In genomic region chr12:27383429-27384260, GRCh38 we compare ENCODE assay signal across 8 cellular contexts. TPM values are rescaled to one million over a fixed set of nuclear protein-coding genes. Genes with fewer than 3 reads are reported as not detected.
A peak's percentile ranks its signal among the peaks of the same experiment; 100 is the strongest.
DNase-seq lines count a peak whose midpoint lies in the region; ATAC-seq and TF ChIP-seq lines count a peak whose summit lies in the region.

No MANE protein-coding gene starts in this region.

- no peak overlapping the region for H3K4me3 Mint-ChIP-seq in WTC11

- no peaks in the 10 kb centered on the region for H3K27me3 Mint-ChIP-seq in WTC11 (ENCODE audit: low read depth)

- H3K27ac Mint-ChIP-seq in WTC11, result no peak overlapping the region

- CTCF ChIA-PET in WTC11 (lab: Charles Lee), result interaction anchor here (1.0 to 1.4 kb wide), 3 partner anchors 8 to 64 kb away, joined by 3 to 6 read pairs (median 3); no protein-coding TSS in a partner anchor

- H3K9me3 Mint-ChIP-seq in WTC11, result no peaks in the 10 kb centered on the region

- POLR2A ChIA-PET in WTC11 (lab: Charles Lee), result no interaction called here

- ATAC-seq in HG02678 (IDR thresholded peaks at IDR 0.05; ENCODE audit: unreplicated experiment) (peak; percentile 59), WTC11 (peak; percentile 94), HG03159 (IDR thresholded peaks at IDR 0.05; ENCODE audit: unreplicated experiment) (no peak)

- no peaks in the 10 kb centered on the region for H3K36me3 Mint-ChIP-seq in WTC11

- no peaks in the 10 kb centered on the region for H3K4me1 Mint-ChIP-seq in WTC11

- DNase-seq in ELR (ENCODE audit: low read depth) (peak; percentile 91), NCI-H2196 treated with DMSO at 0.1 percent for 48 hours (lab: John Stamatoyannopoulos, UW; ENCODE audit: unreplicated experiment) (peak; percentile 64), WTC11 (ENCODE audit: low spot score) (peak; percentile 84), left kidney (ENCODE audit: low read depth, low spot score) (peak; percentile 85)
- peak; percentile 21 for DNase-seq in central memory CD4-positive, alpha-beta T cell
- DNase-seq in stimulated activated CD4-positive, alpha-beta T cell treated with anti-CD3 and anti-CD28 coated beads, Interleukin-4, amount 100 ng/mL, for 24 hours, result peak; percentile 73

- TF ChIP-seq CTCF in WTC11 (IDR thresholded peaks at IDR 0.05), result peak; percentile 92

TF ChIP-seq in WTC11, 78 proteins besides CTCF, POLR2A, EP300 and RAD21:
- TF ChIP-seq FOXP4 (CRISPR knock-in tag; IDR thresholded peaks at IDR 0.05), result no peak
- 0 out of 2 replicates have a peak, but pooled peaks have one; percentile 25 for TF ChIP-seq ZBTB43 (CRISPR knock-in tag; IDR thresholded peaks at IDR 0.05)

RNA-seq across cellular contexts. Expression of gene BMAL2, which starts 51.0 kb away (rescaled TPM):
- total RNA-seq in WTC11 (2021), result 11.1 to 16.2 TPM (median 13.6 TPM) in 3 replicates

Comparison
In these comparisons a context has a peak if more than half of its experiments do, and no peak if none do; other contexts are left out.
1. DNase-seq: peak in every context shown above with its lines; median percentile 91 in ELR; 85 in left kidney; 84 in WTC11; 73 in stimulated activated CD4-positive, alpha-beta T cell treated with anti-CD3 and anti-CD28 coated beads, Interleukin-4, amount 100 ng/mL, for 24 hours; 64 in NCI-H2196 treated with DMSO at 0.1 percent for 48 hours; 21 in central memory CD4-positive, alpha-beta T cell.